23 cellular contexts compared by ENCODE assay signal in genomic region chr1:85397490-85398044, GRCh38.
DNase-seq lines count a peak whose midpoint lies in the region; ATAC-seq and TF ChIP-seq lines count a peak whose summit lies in the region.
"Had no signal": no experiment of that assay in that cellular context is flagged by ENCODE, and none has a peak within 500 bp of the region (broad histone marks: within the 10 kb centered on the region; RNA-seq: fewer than 3 reads in every experiment).

No MANE protein-coding gene starts in this region.

- CTCF ChIA-PET in HEK293 (lab: Yijun Ruan, JAX) = interaction anchor here (0.6 to 1.2 kb wide), 9 partner anchors 10 to 639 kb away, joined by 3 to 7 read pairs (median 4); no protein-coding TSS in a partner anchor
- CTCF ChIA-PET in Panc1 (lab: Charles Lee) = interaction anchor here (0.6 to 0.7 kb wide), 4 partner anchors 42 to 184 kb away, joined by 3 to 4 read pairs (median 4); no protein-coding TSS in a partner anchor
- CTCF ChIA-PET in HEK293T (lab: Yijun Ruan, JAX) = interaction anchor here (0.6 kb wide), 1 partner anchor 1938 kb away, joined by 5 read pairs; no protein-coding TSS in a partner anchor
- CTCF ChIA-PET in CD4-positive, alpha-beta T cell (lab: Charles Lee) = no interaction called here

- H3K27ac Mint-ChIP-seq in endodermal cell = peak overlapping the region; percentile 46
- no peak overlapping the region for H3K27ac Mint-ChIP-seq in CD4-positive, alpha-beta T cell
- H3K27ac Mint-ChIP-seq: activated naive CD4-positive, alpha-beta T cell treated with anti-CD3 and anti-CD28 coated beads, Interleukin-2, amount 10 ng/mL, durations not matched to agents 7 days and 5 days; CD14-positive monocyte; T-helper 1 cell treated with Interleukin-12 subunit alpha and Interleukin-12 subunit beta and Interleukin-4 antibody, amounts not matched to agents 30 μg/mL and 1 μg/mL, for 36 hours had no signal

- H3K27me3 Mint-ChIP-seq in endodermal cell (ENCODE audit: insufficient read depth) = no peaks in the 10 kb centered on the region
- H3K27me3 Mint-ChIP-seq in CD4-positive, alpha-beta T cell = no peaks in the 10 kb centered on the region
- H3K27me3 Mint-ChIP-seq: activated naive CD4-positive, alpha-beta T cell treated with anti-CD3 and anti-CD28 coated beads, Interleukin-2, amount 10 ng/mL, durations not matched to agents 7 days and 5 days; naive B cell had no signal

- POLR2A ChIA-PET in HEK293 (lab: Yijun Ruan, JAX) = no interaction called here
- POLR2A ChIA-PET in Panc1 (lab: Charles Lee) = interaction anchor here (0.7 kb wide), 1 partner anchor 14 kb away, joined by 6 read pairs; no protein-coding TSS in a partner anchor
- POLR2A ChIA-PET in HEK293T (lab: Yijun Ruan, JAX) = interaction anchor here (0.7 kb wide), 1 partner anchor 18 kb away, joined by 3 read pairs; no protein-coding TSS in a partner anchor
- POLR2A ChIA-PET in CD4-positive, alpha-beta T cell (lab: Charles Lee) = interaction anchor here (0.6 kb wide), 1 partner anchor 15 kb away, joined by 3 read pairs; no protein-coding TSS in a partner anchor

- H3K27ac ChIP-seq in HEK293 (ENCODE audit: extremely low read depth, low read depth, low read length) (no peak overlapping the region), Panc1 (ENCODE audit: low read length) (peak overlapping the region; percentile 19; the same call in 1 of the 2 replicates), endodermal cell (ENCODE audit: low read depth, low read length) (no peak overlapping the region), osteoblast (ENCODE audit: low read depth, low read length) (peak overlapping the region; percentile 18), hepatocyte (no peak overlapping the region)
- no peak overlapping the region for H3K27ac ChIP-seq in CD4-positive, alpha-beta T cell (ENCODE audit: low read depth, low read length)
- H3K27ac ChIP-seq: epithelial cell of prostate, sigmoid colon had no signal

- H3K9me3 ChIP-seq in HEK293 (ENCODE audit: control insufficient read depth, insufficient read depth, low read depth, low read length) (no peaks in the 10 kb centered on the region), Panc1 (ENCODE audit: control insufficient read depth, insufficient read depth, low read depth, low read length) (no peaks in the 10 kb centered on the region), endodermal cell (ENCODE audit: control insufficient read depth, low read length) (no peaks in the 10 kb centered on the region), osteoblast (ENCODE audit: low read depth, low read length) (no peaks in the 10 kb centered on the region), hepatocyte (ENCODE audit: low read depth) (no peaks in the 10 kb centered on the region)
- no peaks in the 10 kb centered on the region for H3K9me3 ChIP-seq in CD4-positive, alpha-beta T cell (ENCODE audit: control insufficient read depth, low read length)
- H3K9me3 ChIP-seq: sigmoid colon had no signal

- H3K27me3 ChIP-seq in Panc1 (ENCODE audit: control insufficient read depth, insufficient read depth, low read length) (no peaks in the 10 kb centered on the region), endodermal cell (ENCODE audit: control insufficient read depth, insufficient read depth, low read length, poor library complexity, severe bottlenecking) (no peaks in the 10 kb centered on the region), osteoblast (ENCODE audit: insufficient read depth, low read length) (no peaks in the 10 kb centered on the region), hepatocyte (no peaks in the 10 kb centered on the region)
- H3K27me3 ChIP-seq in CD4-positive, alpha-beta T cell (ENCODE audit: control insufficient read depth, insufficient read depth, low read length) = no peaks in the 10 kb centered on the region
- H3K27me3 ChIP-seq: sigmoid colon had no signal

- H3K4me2 ChIP-seq in osteoblast (ENCODE audit: insufficient read depth, low read length) = no peak overlapping the region
- H3K4me2 ChIP-seq in hepatocyte = no peak overlapping the region

- H3K79me2 ChIP-seq in osteoblast (ENCODE audit: insufficient read depth, low read length) (peaks cover 79% of the 10 kb centered on the region), hepatocyte (peaks cover 3% of the 10 kb centered on the region)
- H3K79me2 ChIP-seq: parathyroid adenoma had no signal

- ATAC-seq in Panc1 = no peak
- ATAC-seq in CD4-positive, alpha-beta T cell (ENCODE audit: poor library complexity) = no peak

- H4K20me1 ChIP-seq in osteoblast (ENCODE audit: insufficient read depth, low read length) (no peaks in the 10 kb centered on the region), hepatocyte (ENCODE audit: insufficient read depth, poor library complexity, severe bottlenecking) (no peaks in the 10 kb centered on the region)

- no TSS peak for BruUV-seq in Panc1 (replicated peaks; lab: Mats Ljungman, UMichigan)

- peaks cover 22% of the 10 kb centered on the region for H3K4me1 Mint-ChIP-seq in endodermal cell
- no peaks in the 10 kb centered on the region for H3K4me1 Mint-ChIP-seq in CD4-positive, alpha-beta T cell (ENCODE audit: low read depth)
- H3K4me1 Mint-ChIP-seq: activated naive CD4-positive, alpha-beta T cell treated with anti-CD3 and anti-CD28 coated beads, Interleukin-2, amount 10 ng/mL, durations not matched to agents 7 days and 5 days; CD14-positive monocyte; central memory CD8-positive, alpha-beta T cell; naive B cell had no signal

- H3K9me3 Mint-ChIP-seq in endodermal cell = peaks cover 10% of the 10 kb centered on the region
- H3K9me3 Mint-ChIP-seq in CD4-positive, alpha-beta T cell = no peaks in the 10 kb centered on the region
- H3K9me3 Mint-ChIP-seq: activated naive CD4-positive, alpha-beta T cell treated with anti-CD3 and anti-CD28 coated beads, Interleukin-2, amount 10 ng/mL, durations not matched to agents 7 days and 5 days; central memory CD8-positive, alpha-beta T cell; naive B cell; T-helper 1 cell treated with Interleukin-12 subunit alpha and Interleukin-12 subunit beta and Interleukin-4 antibody, amounts not matched to agents 30 μg/mL and 1 μg/mL, for 36 hours had no signal

- WGBS in endodermal cell (ENCODE audit: insufficient coverage in 1 of 2, insufficient read length in 1 of 2), 2 experiments = 43 to 82% methylated on average over 1 to 4 of the region's 4 CpGs
- WGBS in hepatocyte (ENCODE audit: low lambda C conversion rate, missing lambda C conversion rate) = 65% methylated on average over 4 of the region's 4 CpGs

- no peak overlapping the region for H2AFZ ChIP-seq in osteoblast (ENCODE audit: low read length)
- no peak overlapping the region for H2AFZ ChIP-seq in hepatocyte
- H2AFZ ChIP-seq: parathyroid adenoma had no signal

- peaks cover 4% of the 10 kb centered on the region for H3K4me1 ChIP-seq in HEK293 (ENCODE audit: control insufficient read depth, insufficient read depth, low read length)
- peaks cover 23% of the 10 kb centered on the region for H3K4me1 ChIP-seq in Panc1 (ENCODE audit: control insufficient read depth, insufficient read depth, low read length)
- no peaks in the 10 kb centered on the region for H3K4me1 ChIP-seq in endodermal cell (ENCODE audit: control insufficient read depth, insufficient read depth, low read length)
- peaks cover 30% of the 10 kb centered on the region for H3K4me1 ChIP-seq in osteoblast (ENCODE audit: insufficient read depth, low read length)
- no peaks in the 10 kb centered on the region for H3K4me1 ChIP-seq in hepatocyte (ENCODE audit: insufficient read depth)
- H3K4me1 ChIP-seq: parathyroid adenoma had no signal

- in situ Hi-C loops in Panc1 (cut with HindIII; ENCODE audit: low pct_unique_long_range_greater_than_20kb, low sequenced_read_pairs) = no loop called here

- H3K9me2 ChIP-seq in hepatocyte (replicated peaks; ENCODE audit: insufficient read depth) = no peaks in the 10 kb centered on the region

- no peaks in the 10 kb centered on the region for H3K36me3 Mint-ChIP-seq in endodermal cell (ENCODE audit: low read depth)
- no peaks in the 10 kb centered on the region for H3K36me3 Mint-ChIP-seq in CD4-positive, alpha-beta T cell (ENCODE audit: low read depth)
- H3K36me3 Mint-ChIP-seq: activated naive CD4-positive, alpha-beta T cell treated with anti-CD3 and anti-CD28 coated beads, Interleukin-2, amount 10 ng/mL, durations not matched to agents 7 days and 5 days; CD14-positive monocyte; naive B cell had no signal

- no peak overlapping the region for H3K9ac ChIP-seq in endodermal cell (ENCODE audit: extremely low read depth, low read length, poor library complexity, severe bottlenecking)
- H3K9ac ChIP-seq: parathyroid adenoma had no signal

- intact Hi-C loops in Panc1 (cut with micrococcal nuclease; ENCODE audit: unreplicated experiment) = loop anchor here (5.0 kb wide), 1 partner anchor 90 kb away; no protein-coding TSS in a partner anchor
- intact Hi-C loops in CD4-positive, alpha-beta T cell (cut with DNase I, micrococcal nuclease) = no loop called here

- TF ChIP-seq CTCF in HEK293 (tag by site-specific recombination; IDR thresholded peaks at IDR 0.05) = no peak
- TF ChIP-seq CTCF in Panc1 (IDR thresholded peaks at IDR 0.05) = no peak
- TF ChIP-seq CTCF in endodermal cell (conservative IDR thresholded peaks at IDR 0.05) = no peak
- no peak for TF ChIP-seq CTCF in osteoblast (IDR thresholded peaks at IDR 0.05; ENCODE audit: extremely low read depth, low read depth, low read length)
- no peak for TF ChIP-seq CTCF in CD4-positive, alpha-beta T cell (IDR thresholded peaks at IDR 0.05)
- TF ChIP-seq CTCF in hepatocyte (IDR thresholded peaks at IDR 0.05; ENCODE audit: poor library complexity) = no peak

- H3K36me3 ChIP-seq in HEK293 (ENCODE audit: control insufficient read depth in 2 of 2, insufficient read depth in 1 of 2, low read length in 2 of 2) = no peaks in the 10 kb centered on the region
- no peaks in the 10 kb centered on the region for H3K36me3 ChIP-seq in Panc1 (ENCODE audit: control insufficient read depth, insufficient read depth, low read length)
- no peaks in the 10 kb centered on the region for H3K36me3 ChIP-seq in endodermal cell (ENCODE audit: control insufficient read depth, insufficient read depth, low read length)
- no peaks in the 10 kb centered on the region for H3K36me3 ChIP-seq in osteoblast (ENCODE audit: insufficient read depth, low read length)
- no peaks in the 10 kb centered on the region for H3K36me3 ChIP-seq in hepatocyte (replicated peaks; ENCODE audit: insufficient read depth, low read depth)
- H3K36me3 ChIP-seq: sigmoid colon had no signal

- DNase-seq in Panc1 (ENCODE audit: low read depth, low spot score) = no peak
- peak; percentile 51 for DNase-seq in endodermal cell
- DNase-seq in osteoblast (ENCODE audit: insufficient read length, low spot score, missing footprints) = no peak
- DNase-seq in HEK293T (ENCODE audit: extremely low spot score) = no peak
- no peak for DNase-seq in CD4-positive, alpha-beta T cell
- DNase-seq in NCI-H526 treated with DMSO at 0.1 percent for 48 hours (lab: John Stamatoyannopoulos, UW) = no peak
- DNase-seq in hepatocyte (ENCODE audit: low spot score) = no peak
- DNase-seq: activated CD4-positive, alpha-beta T cell treated with anti-CD3 and anti-CD28 coated beads for 4 hours; activated naive CD4-positive, alpha-beta T cell treated with anti-CD3 and anti-CD28 coated beads, Interleukin-2, amount 10 ng/mL, durations not matched to agents 7 days and 5 days; aorta; HCEC 1CT; KG1; naive B cell; NCI-H1436; NCI-H69; SHP77; sigmoid colon had no signal

- H3K4me3 ChIP-seq in HEK293 (ENCODE audit: low read depth, low read length) = no peak overlapping the region
- no peak overlapping the region for H3K4me3 ChIP-seq in Panc1 (ENCODE audit: low read depth in 2 of 2, low read length in 2 of 2)
- no peak overlapping the region for H3K4me3 ChIP-seq in endodermal cell (ENCODE audit: low read length)
- H3K4me3 ChIP-seq in osteoblast (ENCODE audit: insufficient read depth, low read length) = no peak overlapping the region
- H3K4me3 ChIP-seq in hepatocyte = no peak overlapping the region
- H3K4me3 ChIP-seq: sigmoid colon had no signal

- H3K4me3 Mint-ChIP-seq in endodermal cell = no peak overlapping the region
- no peak overlapping the region for H3K4me3 Mint-ChIP-seq in CD4-positive, alpha-beta T cell
- H3K4me3 Mint-ChIP-seq: activated naive CD4-positive, alpha-beta T cell treated with anti-CD3 and anti-CD28 coated beads, Interleukin-2, amount 10 ng/mL, durations not matched to agents 7 days and 5 days; CD14-positive monocyte; central memory CD8-positive, alpha-beta T cell; naive B cell; T-helper 1 cell treated with Interleukin-12 subunit alpha and Interleukin-12 subunit beta and Interleukin-4 antibody, amounts not matched to agents 30 μg/mL and 1 μg/mL, for 36 hours had no signal

Comparison
In these comparisons a context has a peak if more than half of its experiments do, and no peak if none do; other contexts are left out.
1. H3K27ac ChIP-seq: peak in Panc1 (single experiment) and osteoblast (single experiment); none in HEK293 (single experiment), endodermal cell (single experiment), CD4-positive, alpha-beta T cell (single experiment) and hepatocyte (single experiment).